Comparison of ENCODE assay signal across 8 cellular contexts in genomic region chr14:61567838-61568571, GRCh38.
A peak's percentile ranks its signal among the peaks of the same experiment; 100 is the strongest.
DNase-seq lines count a peak whose midpoint lies in the region; ATAC-seq and TF ChIP-seq lines count a peak whose summit lies in the region.

No MANE protein-coding gene starts in this region.

- H3K27me3 Mint-ChIP-seq in activated CD8-positive, alpha-beta T cell treated with anti-CD3 and anti-CD28 coated beads, Interleukin-2, amount 10 ng/mL, durations not matched to agents 7 days and 5 days (ENCODE audit: low read depth) = no peaks in the 10 kb centered on the region

- no peaks in the 10 kb centered on the region for H3K27me3 ChIP-seq in kidney epithelial cell (ENCODE audit: control insufficient read depth, insufficient read depth, low read length)

- H3K36me3 ChIP-seq in kidney epithelial cell (ENCODE audit: control insufficient read depth, insufficient read depth, low read length) = no peaks in the 10 kb centered on the region

- peaks cover 14% of the 10 kb centered on the region for H3K36me3 Mint-ChIP-seq in activated CD8-positive, alpha-beta T cell treated with anti-CD3 and anti-CD28 coated beads, Interleukin-2, amount 10 ng/mL, durations not matched to agents 7 days and 5 days (ENCODE audit: low read depth)

- H3K4me1 Mint-ChIP-seq in activated CD8-positive, alpha-beta T cell treated with anti-CD3 and anti-CD28 coated beads, Interleukin-2, amount 10 ng/mL, durations not matched to agents 7 days and 5 days (ENCODE audit: low read depth) = peaks cover 47% of the 10 kb centered on the region

- CTCF ChIA-PET in GM10248 (lab: Yijun Ruan, JAX) = interaction anchor here (1.0 to 3.5 kb wide), 6 partner anchors 8 to 93 kb away, joined by 3 to 17 read pairs (median 5); no protein-coding TSS in a partner anchor
- CTCF ChIA-PET in activated CD8-positive, alpha-beta T cell treated with anti-CD3 and anti-CD28 coated beads, Interleukin-2, amount 10 ng/mL, durations not matched to agents 7 days and 5 days (lab: Charles Lee) = interaction anchor here (0.9 to 2.4 kb wide), 6 partner anchors 16 to 269 kb away, joined by 3 to 12 read pairs (median 4); partner anchors contain the start of gene HIF1A

- peak; percentile 6 for ATAC-seq in HG02852 (IDR thresholded peaks at IDR 0.05; ENCODE audit: unreplicated experiment)
- ATAC-seq in activated CD8-positive, alpha-beta T cell treated with anti-CD3 and anti-CD28 coated beads, Interleukin-2, amount 10 ng/mL, durations not matched to agents 7 days and 5 days = no peak

- TF ChIP-seq CTCF in GM10248 (IDR thresholded peaks at IDR 0.05; ENCODE audit: control extremely low read depth, extremely low read depth, low read depth, missing control alignments) = no peak
- peak; percentile 33 for TF ChIP-seq CTCF in kidney epithelial cell (IDR thresholded peaks at IDR 0.05; ENCODE audit: insufficient read depth, low read length, poor library complexity, severe bottlenecking)

- H3K27ac Mint-ChIP-seq in activated CD8-positive, alpha-beta T cell treated with anti-CD3 and anti-CD28 coated beads, Interleukin-2, amount 10 ng/mL, durations not matched to agents 7 days and 5 days = peak overlapping the region; percentile 80

- H3K4me3 ChIP-seq in kidney epithelial cell (ENCODE audit: low read depth, low read length) = no peak overlapping the region

- H3K4me3 Mint-ChIP-seq in activated CD8-positive, alpha-beta T cell treated with anti-CD3 and anti-CD28 coated beads, Interleukin-2, amount 10 ng/mL, durations not matched to agents 7 days and 5 days = peak overlapping the region; percentile 63

- H3K9me3 Mint-ChIP-seq in activated CD8-positive, alpha-beta T cell treated with anti-CD3 and anti-CD28 coated beads, Interleukin-2, amount 10 ng/mL, durations not matched to agents 7 days and 5 days (ENCODE audit: insufficient read depth) = peaks cover 5% of the 10 kb centered on the region

- POLR2A ChIA-PET in GM10248 (lab: Yijun Ruan, JAX) = no interaction called here
- POLR2A ChIA-PET in activated CD8-positive, alpha-beta T cell treated with anti-CD3 and anti-CD28 coated beads, Interleukin-2, amount 10 ng/mL, durations not matched to agents 7 days and 5 days (lab: Charles Lee) = interaction anchor here (0.9 to 1.3 kb wide), 4 partner anchors 10 to 153 kb away, joined by 3 read pairs; partner anchors contain the start of gene HIF1A

- DNase-seq in GM10248 (ENCODE audit: extremely low spot score) (peak; percentile 29), kidney epithelial cell (ENCODE audit: low read depth) (no peak), H4 (ENCODE audit: low spot score) (no peak), medulla oblongata (ENCODE audit: extremely low spot score) (no peak)
- no peak for DNase-seq in activated CD8-positive, alpha-beta T cell treated with anti-CD3 and anti-CD28 coated beads, Interleukin-2, amount 10 ng/mL, durations not matched to agents 7 days and 5 days
- no peak for DNase-seq in activated effector memory CD4-positive, alpha-beta T cell treated with anti-CD3 and anti-CD28 coated beads, Interleukin-2, amount 50 U/mL, for 16 hours
- no peak for DNase-seq in activated CD4-positive, alpha-beta T cell treated with anti-CD3 and anti-CD28 coated beads, Interleukin-2, amount 50 U/mL, for 4 hours
